24 cellular contexts compared by ENCODE assay signal in the genomic region with DNA sequence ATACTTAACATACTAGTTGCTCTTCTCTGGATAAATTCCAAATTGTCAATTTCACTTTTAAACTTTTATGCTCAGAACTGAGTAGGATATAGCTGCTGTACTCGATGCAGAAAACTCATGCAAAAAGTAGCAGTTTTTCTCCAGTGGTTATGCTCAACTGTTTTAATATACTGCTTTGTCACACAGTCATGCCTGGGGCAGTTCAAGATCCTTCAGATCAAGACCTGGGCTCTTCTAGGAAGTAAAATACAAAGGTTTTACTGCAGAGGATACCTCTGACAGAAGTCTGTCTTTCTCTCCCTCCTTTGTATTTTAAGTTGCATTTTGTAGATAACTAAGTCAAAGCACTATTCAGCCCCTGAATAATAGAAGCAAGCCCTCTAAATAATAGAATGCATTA.
A peak's percentile ranks its signal among the peaks of the same experiment; 100 is the strongest.
DNase-seq lines count a peak whose midpoint lies in the region; ATAC-seq, FAIRE-seq and TF ChIP-seq lines count a peak whose summit lies in the region.
"Had no signal": no experiment of that assay in that cellular context is flagged by ENCODE, and none has a peak within 500 bp of the region (broad histone marks: within the 10 kb centered on the region; RNA-seq: fewer than 3 reads in every experiment).

No MANE protein-coding gene starts in this region.

- H3K4me1 ChIP-seq in mammary epithelial cell (ENCODE audit: insufficient read depth, low read length) (peaks cover 20% of the 10 kb centered on the region), breast epithelium (no peaks in the 10 kb centered on the region), keratinocyte (ENCODE audit: control insufficient read depth, extremely low read depth, insufficient read depth, low read length) (peaks cover 24% of the 10 kb centered on the region), left lung (peaks cover 0 to 3% of the 10 kb centered on the region in 2 donors)

- no peaks in the 10 kb centered on the region for H3K27me3 ChIP-seq in mammary epithelial cell (ENCODE audit: insufficient read depth, low read length)
- no peaks in the 10 kb centered on the region for H3K27me3 ChIP-seq in breast epithelium
- no peaks in the 10 kb centered on the region for H3K27me3 ChIP-seq in keratinocyte (ENCODE audit: control insufficient read depth, extremely low read depth, insufficient read depth, low read length)
- H3K27me3 ChIP-seq in left lung, result no peaks in the 10 kb centered on the region
- H3K27me3 ChIP-seq: hepatocyte had no signal

- no peaks in the 10 kb centered on the region for H3K36me3 ChIP-seq in mammary epithelial cell (ENCODE audit: insufficient read depth, low read length)
- H3K36me3 ChIP-seq in breast epithelium, result no peaks in the 10 kb centered on the region
- no peaks in the 10 kb centered on the region for H3K36me3 ChIP-seq in keratinocyte (ENCODE audit: control insufficient read depth in 2 of 2, extremely low read depth in 1 of 2, insufficient read depth in 2 of 2, low read length in 2 of 2)
- no peaks in the 10 kb centered on the region for H3K36me3 ChIP-seq in left lung

- no peaks in the 10 kb centered on the region for H3K9me1 ChIP-seq in keratinocyte (ENCODE audit: control insufficient read depth, extremely low read depth, insufficient read depth, low read length)

- no TSS peak for BruUV-seq in mammary epithelial cell (replicated peaks; lab: Mats Ljungman, UMichigan)

- 0% methylated on average over 1 of the region's 1 CpG for WGBS in mammary epithelial cell (ENCODE audit: low coverage, missing lambda C conversion rate)

- dilution Hi-C loops in mammary epithelial cell (cut with HindIII; ENCODE audit: low sequenced_read_pairs), result no loop called here
- dilution Hi-C loops in keratinocyte (cut with MboI; ENCODE audit: extremely low pct_ligation_motif_present, low sequenced_read_pairs), result no loop called here

- H3K9me3 ChIP-seq in mammary epithelial cell (replicated peaks; ENCODE audit: insufficient read depth, low read length), result no peaks in the 10 kb centered on the region
- H3K9me3 ChIP-seq in breast epithelium, result no peaks in the 10 kb centered on the region
- H3K9me3 ChIP-seq in keratinocyte (ENCODE audit: control insufficient read depth, low read depth, low read length), result no peaks in the 10 kb centered on the region
- H3K9me3 ChIP-seq in left lung, result no peaks in the 10 kb centered on the region

- no peak for ATAC-seq in left lung
- ATAC-seq: activated T-cell treated with anti-CD3 and anti-CD28 coated beads, Interleukin-2, amount 50 U/mL, for 4 hours; effector memory CD8-positive, alpha-beta T cell; left colon had no signal

- H2AFZ ChIP-seq in mammary epithelial cell (ENCODE audit: low read depth, low read length), result no peak overlapping the region
- no peak overlapping the region for H2AFZ ChIP-seq in keratinocyte (ENCODE audit: control insufficient read depth, low read length)
- H2AFZ ChIP-seq: hepatocyte had no signal

- H3K4me2 ChIP-seq in mammary epithelial cell (ENCODE audit: insufficient read depth, low read depth, low read length) (peak overlapping the region; percentile 83), keratinocyte (ENCODE audit: control insufficient read depth, extremely low read depth, insufficient read depth, low read depth, low read length) (no peak overlapping the region)
- H3K4me2 ChIP-seq: hepatocyte had no signal

- H4K20me1 ChIP-seq in mammary epithelial cell (ENCODE audit: insufficient read depth, low read length), result no peaks in the 10 kb centered on the region
- no peaks in the 10 kb centered on the region for H4K20me1 ChIP-seq in keratinocyte (ENCODE audit: control insufficient read depth, extremely low read depth, insufficient read depth, low read length)

- no peak overlapping the region for H3K4me3 ChIP-seq in mammary epithelial cell (replicated peaks in 1 of 3; ENCODE audit: insufficient read depth in 1 of 3, low read depth in 2 of 3, low read length in 3 of 3)
- H3K4me3 ChIP-seq in breast epithelium, result no peak overlapping the region
- H3K4me3 ChIP-seq in keratinocyte (ENCODE audit: control insufficient read depth in 2 of 3, extremely low read depth in 1 of 3, insufficient read depth in 2 of 3, low read depth in 1 of 3, low read length in 3 of 3), result no peak overlapping the region
- no peak overlapping the region for H3K4me3 ChIP-seq in left lung
- H3K4me3 ChIP-seq: hepatocyte, skin epidermis had no signal

- CTCF ChIA-PET in mammary epithelial cell (lab: Charles Lee; ENCODE audit: low non-redundant PET), result no interaction called here

- TF ChIP-seq POLR2A in breast epithelium (IDR thresholded peaks at IDR 0.05), result no peak

- no peak for TF ChIP-seq CTCF in mammary epithelial cell (conservative IDR thresholded peaks at IDR 0.05 in 1 of 2, IDR thresholded peaks at IDR 0.05 in 1 of 2; ENCODE audit: extremely low read depth in 1 of 2, insufficient read depth in 1 of 2, low read depth in 1 of 2, low read length in 2 of 2)
- no peak for TF ChIP-seq CTCF in breast epithelium (IDR thresholded peaks at IDR 0.05)
- no peak for TF ChIP-seq CTCF in keratinocyte (optimal IDR thresholded peaks at IDR 0.05 in 1 of 3, IDR thresholded peaks at IDR 0.05 in 1 of 3, conservative IDR thresholded peaks at IDR 0.05 in 1 of 3; ENCODE audit: extremely low read depth in 1 of 3, insufficient read depth in 2 of 3, low read length in 3 of 3)
- no peak for TF ChIP-seq CTCF in left lung (IDR thresholded peaks at IDR 0.05)

- H3K9ac ChIP-seq in mammary epithelial cell (ENCODE audit: insufficient read depth, low read length) (no peak overlapping the region), keratinocyte (ENCODE audit: control insufficient read depth, extremely low read depth, insufficient read depth, low read length) (no peak overlapping the region)

- H3K27ac ChIP-seq in mammary epithelial cell (ENCODE audit: insufficient read depth, low read depth, low read length), result no peak overlapping the region
- H3K27ac ChIP-seq in breast epithelium, result no peak overlapping the region
- no peak overlapping the region for H3K27ac ChIP-seq in keratinocyte (ENCODE audit: control insufficient read depth, insufficient read depth, low read length)
- H3K27ac ChIP-seq in left lung, result no peak overlapping the region

- intact Hi-C loops in mammary epithelial cell (cut with micrococcal nuclease), result loop anchor here (2.0 kb wide), 1 partner anchor 19 kb away; no protein-coding TSS in a partner anchor
- intact Hi-C loops in breast epithelium (cut with DNase I; ENCODE audit: low total_unique reads), result no loop called here
- intact Hi-C loops in left lung (cut with DNase I), result no loop called here

- peak; percentile 69 for FAIRE-seq in keratinocyte (lab: Jason Lieb, UNC)

- H3K79me2 ChIP-seq in mammary epithelial cell (ENCODE audit: insufficient read depth, low read length) (no peaks in the 10 kb centered on the region), keratinocyte (ENCODE audit: control insufficient read depth, insufficient read depth, low read length) (no peaks in the 10 kb centered on the region)
- H3K79me2 ChIP-seq: hepatocyte had no signal

- DNase-seq in mammary epithelial cell (no peak), breast epithelium (ENCODE audit: low spot score in 2 of 2) (no peak), SK-MEL-5 (ENCODE audit: low read depth, low spot score) (peak; percentile 53), keratinocyte (ENCODE audit: low read depth, low spot score) (no peak), globus pallidus (ENCODE audit: low spot score) (no peak), NCI-H510A treated with DMSO at 0.1 percent for 48 hours (lab: John Stamatoyannopoulos, UW) (no peak), left lung (no peak), foreskin melanocyte (no peak)
- DNase-seq: activated naive CD4-positive, alpha-beta T cell treated with anti-CD3 and anti-CD28 coated beads for 36 hours; activated T-cell treated with anti-CD3 and anti-CD28 coated beads, Interleukin-2, amount 50 U/mL, for 4 hours; amniotic stem cell; CD4-positive, alpha-beta memory T cell; cortex of kidney; effector memory CD8-positive, alpha-beta T cell; GOT3; KBM-7; left colon; NCI-H1417 treated with DMSO at 0.1 percent for 48 hours; NCI-H345; NCI-H82; SW 1271; T1000 had no signal

- in situ Hi-C loops in mammary epithelial cell (cut with MboI; ENCODE audit: low sequenced_read_pairs in 2 of 2), result no loop called here
- in situ Hi-C loops in SK-MEL-5 (cut with HindIII; ENCODE audit: low pct_unique_long_range_greater_than_20kb, low sequenced_read_pairs), result no loop called here
